In genomic region chr12:39467432-39467870, GRCh38 we compare ENCODE assay signal across 1 cellular context.
A peak's percentile ranks its signal among the peaks of the same experiment; 100 is the strongest.
TF ChIP-seq lines count a peak whose summit lies in the region.

No MANE protein-coding gene starts in this region.

TF ChIP-seq in GM12878, 131 proteins besides CTCF, POLR2A, EP300 and RAD21 (continued from another document):
- TF ChIP-seq, protein P1, sequence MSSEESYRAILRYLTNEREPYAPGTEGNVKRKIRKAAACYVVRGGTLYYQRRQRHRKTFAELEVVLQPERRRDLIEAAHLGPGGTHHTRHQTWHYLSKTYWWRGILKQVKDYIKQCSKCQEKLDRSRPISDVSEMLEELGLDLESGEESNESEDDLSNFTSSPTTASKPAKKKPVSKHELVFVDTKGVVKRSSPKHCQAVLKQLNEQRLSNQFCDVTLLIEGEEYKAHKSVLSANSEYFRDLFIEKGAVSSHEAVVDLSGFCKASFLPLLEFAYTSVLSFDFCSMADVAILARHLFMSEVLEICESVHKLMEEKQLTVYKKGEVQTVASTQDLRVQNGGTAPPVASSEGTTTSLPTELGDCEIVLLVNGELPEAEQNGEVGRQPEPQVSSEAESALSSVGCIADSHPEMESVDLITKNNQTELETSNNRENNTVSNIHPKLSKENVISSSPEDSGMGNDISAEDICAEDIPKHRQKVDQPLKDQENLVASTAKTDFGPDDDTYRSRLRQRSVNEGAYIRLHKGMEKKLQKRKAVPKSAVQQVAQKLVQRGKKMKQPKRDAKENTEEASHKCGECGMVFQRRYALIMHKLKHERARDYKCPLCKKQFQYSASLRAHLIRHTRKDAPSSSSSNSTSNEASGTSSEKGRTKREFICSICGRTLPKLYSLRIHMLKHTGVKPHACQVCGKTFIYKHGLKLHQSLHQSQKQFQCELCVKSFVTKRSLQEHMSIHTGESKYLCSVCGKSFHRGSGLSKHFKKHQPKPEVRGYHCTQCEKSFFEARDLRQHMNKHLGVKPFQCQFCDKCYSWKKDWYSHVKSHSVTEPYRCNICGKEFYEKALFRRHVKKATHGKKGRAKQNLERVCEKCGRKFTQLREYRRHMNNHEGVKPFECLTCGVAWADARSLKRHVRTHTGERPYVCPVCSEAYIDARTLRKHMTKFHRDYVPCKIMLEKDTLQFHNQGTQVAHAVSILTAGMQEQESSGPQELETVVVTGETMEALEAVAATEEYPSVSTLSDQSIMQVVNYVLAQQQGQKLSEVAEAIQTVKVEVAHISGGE (CRISPR knock-in tag; IDR thresholded peaks at IDR 0.05): no peak
- no peak for TF ChIP-seq REST (IDR thresholded peaks at IDR 0.05; ENCODE audit: low read depth, low read length)
- no peak for TF ChIP-seq NR2C1 (IDR thresholded peaks at IDR 0.05)
- no peak for TF ChIP-seq ELK1 (IDR thresholded peaks at IDR 0.05; ENCODE audit: low read depth, low read length)
- peak; percentile 46; the same call in 1 of the 2 replicates for TF ChIP-seq GABPA (IDR thresholded peaks at IDR 0.05; ENCODE audit: low read depth)
- no peak for TF ChIP-seq ZNF274 (IDR thresholded peaks at IDR 0.05; ENCODE audit: insufficient read depth, insufficient read length)
- no peak for TF ChIP-seq KLF5 (IDR thresholded peaks at IDR 0.05; ENCODE audit: partially characterized antibody)
- TF ChIP-seq RELA (IDR thresholded peaks at IDR 0.05; ENCODE audit: borderline replicate concordance, partially characterized antibody): no peak
- no peak for TF ChIP-seq SIN3A (IDR thresholded peaks at IDR 0.05; ENCODE audit: low read depth, low read length)
- no peak for TF ChIP-seq ZBTB4 (CRISPR knock-in tag; IDR thresholded peaks at IDR 0.05)
- TF ChIP-seq CBX5 (IDR thresholded peaks at IDR 0.05; ENCODE audit: low read depth): no peak
- TF ChIP-seq RUNX3 (IDR thresholded peaks at IDR 0.05; ENCODE audit: low read length): peak; percentile 98
- TF ChIP-seq GATAD2B (conservative IDR thresholded peaks at IDR 0.05; ENCODE audit: low read depth): no peak
- 0 out of 2 replicates have a peak, but pooled peaks have one; percentile 36 for TF ChIP-seq DPF2 (IDR thresholded peaks at IDR 0.05)
- TF ChIP-seq TCF3 (IDR thresholded peaks at IDR 0.05; ENCODE audit: borderline replicate concordance, insufficient read depth, low read depth, low read length): no peak
- TF ChIP-seq NR2F1 (conservative IDR thresholded peaks at IDR 0.05): no peak; the same call in 1 of the 2 replicates
- TF ChIP-seq HDAC2 (IDR thresholded peaks at IDR 0.05): no peak
- TF ChIP-seq, protein P2, sequence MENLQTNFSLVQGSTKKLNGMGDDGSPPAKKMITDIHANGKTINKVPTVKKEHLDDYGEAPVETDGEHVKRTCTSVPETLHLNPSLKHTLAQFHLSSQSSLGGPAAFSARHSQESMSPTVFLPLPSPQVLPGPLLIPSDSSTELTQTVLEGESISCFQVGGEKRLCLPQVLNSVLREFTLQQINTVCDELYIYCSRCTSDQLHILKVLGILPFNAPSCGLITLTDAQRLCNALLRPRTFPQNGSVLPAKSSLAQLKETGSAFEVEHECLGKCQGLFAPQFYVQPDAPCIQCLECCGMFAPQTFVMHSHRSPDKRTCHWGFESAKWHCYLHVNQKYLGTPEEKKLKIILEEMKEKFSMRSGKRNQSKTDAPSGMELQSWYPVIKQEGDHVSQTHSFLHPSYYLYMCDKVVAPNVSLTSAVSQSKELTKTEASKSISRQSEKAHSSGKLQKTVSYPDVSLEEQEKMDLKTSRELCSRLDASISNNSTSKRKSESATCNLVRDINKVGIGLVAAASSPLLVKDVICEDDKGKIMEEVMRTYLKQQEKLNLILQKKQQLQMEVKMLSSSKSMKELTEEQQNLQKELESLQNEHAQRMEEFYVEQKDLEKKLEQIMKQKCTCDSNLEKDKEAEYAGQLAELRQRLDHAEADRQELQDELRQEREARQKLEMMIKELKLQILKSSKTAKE (IDR thresholded peaks at IDR 0.05; ENCODE audit: low read depth, poor library complexity, severe bottlenecking): no peak
- no peak for TF ChIP-seq CUX1 (IDR thresholded peaks at IDR 0.05; ENCODE audit: insufficient replicate concordance, low read depth, low read length)
- no peak for TF ChIP-seq NR2C2 (IDR thresholded peaks at IDR 0.05; ENCODE audit: borderline replicate concordance, control insufficient read depth, insufficient read length, low read depth)
- peak; percentile 61 for TF ChIP-seq BCL3 (IDR thresholded peaks at IDR 0.05; ENCODE audit: borderline replicate concordance, insufficient read depth, low read depth, low read length, poor library complexity, severe bottlenecking)
- TF ChIP-seq, protein P3, sequence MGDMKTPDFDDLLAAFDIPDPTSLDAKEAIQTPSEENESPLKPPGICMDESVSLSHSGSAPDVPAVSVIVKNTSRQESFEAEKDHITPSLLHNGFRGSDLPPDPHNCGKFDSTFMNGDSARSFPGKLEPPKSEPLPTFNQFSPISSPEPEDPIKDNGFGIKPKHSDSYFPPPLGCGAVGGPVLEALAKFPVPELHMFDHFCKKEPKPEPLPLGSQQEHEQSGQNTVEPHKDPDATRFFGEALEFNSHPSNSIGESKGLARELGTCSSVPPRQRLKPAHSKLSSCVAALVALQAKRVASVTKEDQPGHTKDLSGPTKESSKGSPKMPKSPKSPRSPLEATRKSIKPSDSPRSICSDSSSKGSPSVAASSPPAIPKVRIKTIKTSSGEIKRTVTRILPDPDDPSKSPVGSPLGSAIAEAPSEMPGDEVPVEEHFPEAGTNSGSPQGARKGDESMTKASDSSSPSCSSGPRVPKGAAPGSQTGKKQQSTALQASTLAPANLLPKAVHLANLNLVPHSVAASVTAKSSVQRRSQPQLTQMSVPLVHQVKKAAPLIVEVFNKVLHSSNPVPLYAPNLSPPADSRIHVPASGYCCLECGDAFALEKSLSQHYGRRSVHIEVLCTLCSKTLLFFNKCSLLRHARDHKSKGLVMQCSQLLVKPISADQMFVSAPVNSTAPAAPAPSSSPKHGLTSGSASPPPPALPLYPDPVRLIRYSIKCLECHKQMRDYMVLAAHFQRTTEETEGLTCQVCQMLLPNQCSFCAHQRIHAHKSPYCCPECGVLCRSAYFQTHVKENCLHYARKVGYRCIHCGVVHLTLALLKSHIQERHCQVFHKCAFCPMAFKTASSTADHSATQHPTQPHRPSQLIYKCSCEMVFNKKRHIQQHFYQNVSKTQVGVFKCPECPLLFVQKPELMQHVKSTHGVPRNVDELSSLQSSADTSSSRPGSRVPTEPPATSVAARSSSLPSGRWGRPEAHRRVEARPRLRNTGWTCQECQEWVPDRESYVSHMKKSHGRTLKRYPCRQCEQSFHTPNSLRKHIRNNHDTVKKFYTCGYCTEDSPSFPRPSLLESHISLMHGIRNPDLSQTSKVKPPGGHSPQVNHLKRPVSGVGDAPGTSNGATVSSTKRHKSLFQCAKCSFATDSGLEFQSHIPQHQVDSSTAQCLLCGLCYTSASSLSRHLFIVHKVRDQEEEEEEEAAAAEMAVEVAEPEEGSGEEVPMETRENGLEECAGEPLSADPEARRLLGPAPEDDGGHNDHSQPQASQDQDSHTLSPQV (IDR thresholded peaks at IDR 0.05): no peak
TF ChIP-seq in GM12878: peak in this region for 25.
